Comparison of ENCODE assay signal across 13 cellular contexts in the genomic region with DNA sequence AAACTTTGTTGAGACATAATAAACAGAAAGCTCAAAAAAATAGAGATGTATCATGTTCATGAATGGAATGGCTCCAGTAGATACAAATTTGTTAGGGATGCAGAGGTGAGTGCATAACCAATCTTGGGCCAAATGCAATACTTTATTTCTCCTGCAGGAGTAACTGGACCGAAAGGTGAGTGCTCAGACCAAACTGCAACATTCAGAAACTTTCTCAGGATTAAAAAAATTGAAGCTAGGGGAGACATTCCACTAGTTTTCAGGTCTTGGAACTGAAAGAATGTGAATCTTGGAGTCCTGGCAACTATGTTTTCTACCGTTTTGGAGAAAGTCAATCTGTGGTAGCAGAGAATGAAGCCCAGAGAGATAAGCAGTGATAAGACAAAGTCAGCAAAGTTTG. TPM values are rescaled to one million over a fixed set of nuclear protein-coding genes. Genes with fewer than 3 reads are reported as not detected.
DNase-seq lines count a peak whose midpoint lies in the region; ATAC-seq, FAIRE-seq and TF ChIP-seq lines count a peak whose summit lies in the region.
"Had no signal": no experiment of that assay in that cellular context is flagged by ENCODE, and none has a peak within 500 bp of the region (broad histone marks: within the 10 kb centered on the region; RNA-seq: fewer than 3 reads in every experiment).

No MANE protein-coding gene starts in this region.

- TF ChIP-seq CTCF in BE2C (IDR thresholded peaks at IDR 0.05; ENCODE audit: low read depth, low read length) (peak; percentile 43), GM23338 (conservative IDR thresholded peaks at IDR 0.05; ENCODE audit: low read depth in 2 of 2) (peak in 1 of 2 experiments; percentile 51; a peak in 3 of 4 replicates), RWPE1 (conservative IDR thresholded peaks at IDR 0.05; ENCODE audit: low read depth) (0 out of 2 replicates have a peak, but pooled peaks have one; percentile 13), foreskin keratinocyte (conservative IDR thresholded peaks at IDR 0.05) (peak; percentile 38)

- no peaks in the 10 kb centered on the region for H3K27me3 ChIP-seq in BE2C
- H3K27me3 ChIP-seq in GM23338 (ENCODE audit: insufficient read depth): no peaks in the 10 kb centered on the region
- H3K27me3 ChIP-seq in foreskin keratinocyte: no peaks in the 10 kb centered on the region

- H4K20me1 ChIP-seq in GM23338 (replicated peaks; ENCODE audit: insufficient read depth): no peaks in the 10 kb centered on the region

- no peaks in the 10 kb centered on the region for H3K9me2 ChIP-seq in GM23338 (ENCODE audit: insufficient read depth)

- DNase-seq in BE2C: no peak
- peak; percentile 50 for DNase-seq in GM23338 (ENCODE audit: low spot score)
- no peak for DNase-seq in RWPE1 (ENCODE audit: low spot score)
- no peak for DNase-seq in foreskin keratinocyte
- DNase-seq in dermis blood vessel endothelial cell: no peak
- DNase-seq in urothelium cell line (ENCODE audit: low spot score): no peak
- no peak for DNase-seq in HuH-7.5 (ENCODE audit: low spot score)
- DNase-seq: C1 segment of cervical spinal cord; effector memory CD4-positive, alpha-beta T cell; HCEC 1CT; KBM-7 had no signal

- no peak overlapping the region for H3K27ac Mint-ChIP-seq in GM23338
- H3K27ac Mint-ChIP-seq: stimulated activated naive CD8-positive, alpha-beta T cell treated with anti-CD3 and anti-CD28 coated beads, Interleukin-15, Interleukin-2, amounts not matched to agents 100 ng/mL and 50 ng/mL, for 24 hours had no signal

- H3K79me2 ChIP-seq in GM23338 (replicated peaks; ENCODE audit: insufficient read depth): no peaks in the 10 kb centered on the region

- H3K4me1 ChIP-seq in BE2C (no peaks in the 10 kb centered on the region), GM23338 (ENCODE audit: insufficient read depth) (no peaks in the 10 kb centered on the region), foreskin keratinocyte (no peaks in the 10 kb centered on the region)

- H3K27me3 Mint-ChIP-seq in GM23338 (ENCODE audit: insufficient read depth, low read depth, poor library complexity): no peaks in the 10 kb centered on the region

- CTCF ChIA-PET in RWPE1 (lab: Yijun Ruan, JAX): interaction anchor here (0.6 kb wide), 1 partner anchor 539 kb away, joined by 3 read pairs; no protein-coding TSS in a partner anchor

- H3K36me3 ChIP-seq in BE2C: no peaks in the 10 kb centered on the region
- H3K36me3 ChIP-seq in GM23338 (ENCODE audit: insufficient read depth): no peaks in the 10 kb centered on the region

- FAIRE-seq in urothelium cell line (lab: Jason Lieb, UNC): no peak

- H3K9me3 Mint-ChIP-seq in GM23338: no peaks in the 10 kb centered on the region
- H3K9me3 Mint-ChIP-seq: stimulated activated naive CD8-positive, alpha-beta T cell treated with anti-CD3 and anti-CD28 coated beads, Interleukin-15, Interleukin-2, amounts not matched to agents 100 ng/mL and 50 ng/mL, for 24 hours had no signal

- H3K4me3 ChIP-seq in BE2C (ENCODE audit: low read depth, low read length): no peak overlapping the region
- H3K4me3 ChIP-seq in GM23338: no peak overlapping the region

- ATAC-seq in GM23338 (peak; percentile 48; the same call in 1 of the 3 replicates), foreskin keratinocyte (peak; percentile 57), GM18520 (IDR thresholded peaks at IDR 0.05; ENCODE audit: unreplicated experiment) (no peak)

- H3F3A ChIP-seq in GM23338 (replicated peaks; ENCODE audit: low read depth): no peaks in the 10 kb centered on the region

- H3K4me1 Mint-ChIP-seq in GM23338: no peaks in the 10 kb centered on the region

- no peak overlapping the region for H3K4me3 Mint-ChIP-seq in GM23338
- H3K4me3 Mint-ChIP-seq: stimulated activated naive CD8-positive, alpha-beta T cell treated with anti-CD3 and anti-CD28 coated beads, Interleukin-15, Interleukin-2, amounts not matched to agents 100 ng/mL and 50 ng/mL, for 24 hours had no signal

- no peaks in the 10 kb centered on the region for H3K9me3 ChIP-seq in BE2C

- H3K27ac ChIP-seq in GM23338 (ENCODE audit: low read depth) (no peak overlapping the region), RWPE1 (no peak overlapping the region), foreskin keratinocyte (no peak overlapping the region)

- no peak overlapping the region for H3K4me2 ChIP-seq in GM23338

- H3K36me3 Mint-ChIP-seq in GM23338 (ENCODE audit: low read depth): no peaks in the 10 kb centered on the region

- H2AFZ ChIP-seq in GM23338: no peak overlapping the region

- POLR2A ChIA-PET in RWPE1 (lab: Yijun Ruan, JAX; ENCODE audit: low non-redundant PET): no interaction called here

TF ChIP-seq in GM23338, 12 proteins besides CTCF, POLR2A, EP300 and RAD21 (continues in another document):
- no peak for TF ChIP-seq ZNF114 (CRISPR knock-in tag; IDR thresholded peaks at IDR 0.05)
- no peak for TF ChIP-seq POLR2AphosphoS5 (IDR thresholded peaks at IDR 0.05; ENCODE audit: low read depth)
- no peak for TF ChIP-seq JUNB (IDR thresholded peaks at IDR 0.05; ENCODE audit: unreplicated experiment)
- TF ChIP-seq, protein P1, sequence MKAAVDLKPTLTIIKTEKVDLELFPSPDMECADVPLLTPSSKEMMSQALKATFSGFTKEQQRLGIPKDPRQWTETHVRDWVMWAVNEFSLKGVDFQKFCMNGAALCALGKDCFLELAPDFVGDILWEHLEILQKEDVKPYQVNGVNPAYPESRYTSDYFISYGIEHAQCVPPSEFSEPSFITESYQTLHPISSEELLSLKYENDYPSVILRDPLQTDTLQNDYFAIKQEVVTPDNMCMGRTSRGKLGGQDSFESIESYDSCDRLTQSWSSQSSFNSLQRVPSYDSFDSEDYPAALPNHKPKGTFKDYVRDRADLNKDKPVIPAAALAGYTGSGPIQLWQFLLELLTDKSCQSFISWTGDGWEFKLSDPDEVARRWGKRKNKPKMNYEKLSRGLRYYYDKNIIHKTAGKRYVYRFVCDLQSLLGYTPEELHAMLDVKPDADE (IDR thresholded peaks at IDR 0.05): no peak
- no peak for TF ChIP-seq CREB1 (CRISPR knock-in tag; IDR thresholded peaks at IDR 0.05; ENCODE audit: low read depth)
- no peak for TF ChIP-seq STAT1 (IDR thresholded peaks at IDR 0.05; ENCODE audit: unreplicated experiment)
- no peak for TF ChIP-seq EZH2phosphoT487 (IDR thresholded peaks at IDR 0.05; ENCODE audit: unreplicated experiment)
- TF ChIP-seq ZNF331 (CRISPR knock-in tag; IDR thresholded peaks at IDR 0.05; ENCODE audit: low read depth): no peak
- TF ChIP-seq EZH2 (IDR thresholded peaks at IDR 0.05; ENCODE audit: low read depth, unreplicated experiment): no peak

RNA-seq across cellular contexts. Expression of a gene that starts 21.2 kb away (rescaled TPM):
- polyA plus RNA-seq in BE2C (2012; ENCODE audit: insufficient read depth, insufficient read length, low read depth): 8.4 TPM
- total RNA-seq in GM23338 (2014; rRNA removed; shearing (Covaris generic)): 24.2 and 28.7 TPM in 2 replicates
- 18.0 and 21.0 TPM in 2 replicates for polyA plus RNA-seq in GM23338 (2016; fragmentation: Nextera tagmentation; extraction: Ambion mirVana)
- 7.1 and 7.3 TPM in 2 replicates for total RNA-seq in foreskin keratinocyte
- 1.9 and 2.3 TPM in 2 replicates for polyA plus RNA-seq in foreskin keratinocyte
- 21.2 and 35.4 TPM in 2 replicates for total RNA-seq in dermis blood vessel endothelial cell
